ENCODE assay signal across 8 cellular contexts in the genomic region with DNA sequence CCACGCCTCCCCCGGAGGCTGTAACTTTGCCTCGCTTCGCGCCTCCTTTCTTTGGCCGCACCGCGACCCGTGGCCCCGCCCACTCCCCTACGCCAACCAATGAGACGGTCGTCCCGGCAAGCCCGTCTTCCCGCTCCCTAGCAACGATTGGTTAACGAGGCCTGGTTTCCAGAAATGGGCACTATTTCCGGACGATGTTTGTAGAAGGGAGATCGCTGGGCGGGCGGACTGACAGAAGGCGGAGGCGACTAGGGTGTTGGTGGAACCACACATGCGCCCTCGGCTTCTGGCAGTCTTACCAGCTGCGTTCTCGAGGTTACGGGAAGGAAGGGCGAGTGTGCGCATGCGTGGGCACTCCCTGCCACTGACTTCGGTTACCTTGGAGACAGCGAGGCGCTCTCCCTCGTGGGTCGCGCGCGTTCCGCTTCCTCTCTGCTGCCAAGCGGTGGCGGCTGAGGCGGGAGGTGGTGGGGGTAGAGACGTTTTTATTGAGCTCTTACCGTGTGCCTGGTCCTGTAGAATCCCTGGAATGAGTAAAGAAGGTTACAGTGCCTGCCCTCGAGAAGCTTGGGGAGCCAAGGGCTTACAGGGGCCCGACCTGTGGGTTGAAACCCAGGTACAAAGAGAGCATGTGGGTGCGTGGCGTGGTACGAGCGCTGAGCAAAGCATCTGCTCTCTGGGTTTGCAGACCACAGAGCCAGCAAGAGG. TPM values are rescaled to one million over a fixed set of nuclear protein-coding genes. Genes with fewer than 3 reads are reported as not detected.
DNase-seq lines count a peak whose midpoint lies in the region; ATAC-seq, FAIRE-seq and TF ChIP-seq lines count a peak whose summit lies in the region.

No MANE protein-coding gene starts in this region.

- H3K4me3 ChIP-seq in adipocyte (ENCODE audit: low read length) = peak overlapping the region; percentile 91
- H3K4me3 ChIP-seq in cardiac muscle cell = peak overlapping the region; percentile 49
- peak overlapping the region; percentile 45 for H3K4me3 ChIP-seq in parathyroid adenoma (ENCODE audit: low read depth, low read length)
- H3K4me3 ChIP-seq in tibial nerve = peak overlapping the region; percentile 20 to 90 (median 76)

- H3K79me2 ChIP-seq in parathyroid adenoma = peaks cover 35% of the 10 kb centered on the region

- TF ChIP-seq CTCF in cardiac muscle cell (IDR thresholded peaks at IDR 0.05; ENCODE audit: low read depth, low read length) (no peak), parathyroid adenoma (IDR thresholded peaks at IDR 0.05) (peak; percentile 11), tibial nerve (IDR thresholded peaks at IDR 0.05) (peak in 2 of 5 experiments; percentile 12 to 15)

- H2AFZ ChIP-seq in parathyroid adenoma = peak overlapping the region; percentile 91

- H3K36me3 ChIP-seq in adipocyte (ENCODE audit: control insufficient read depth, insufficient read depth, low read length, severe bottlenecking) (no peaks in the 10 kb centered on the region), cardiac muscle cell (no peaks in the 10 kb centered on the region), parathyroid adenoma (ENCODE audit: control insufficient read depth, insufficient read depth, low read length) (no peaks in the 10 kb centered on the region), tibial nerve (no peaks in the 10 kb centered on the region)

- H3K4me1 ChIP-seq in adipocyte (ENCODE audit: control insufficient read depth, insufficient read depth, low read length) = peaks cover 66% of the 10 kb centered on the region
- peaks cover 15% of the 10 kb centered on the region for H3K4me1 ChIP-seq in cardiac muscle cell (ENCODE audit: low read depth)
- H3K4me1 ChIP-seq in parathyroid adenoma = peaks cover 59% of the 10 kb centered on the region
- peaks cover 0 to 72% (median 46%) of the 10 kb centered on the region in 4 donors for H3K4me1 ChIP-seq in tibial nerve

- 1% methylated on average over 50 to 51 of the region's 53 CpGs for WGBS in tibial nerve, 2 donors

- TF ChIP-seq EP300 in tibial nerve (IDR thresholded peaks at IDR 0.05) = peak; percentile 86 to 93

- peak; percentile 82 for ATAC-seq in HG02798 (IDR thresholded peaks at IDR 0.05; ENCODE audit: poor library complexity, unreplicated experiment)

- TF ChIP-seq POLR2A in GM12891 (IDR thresholded peaks at IDR 0.05; ENCODE audit: low read depth, low read length) = peak; percentile 56; the same call in 1 of the 2 replicates
- peak in 1 of 2 donors; percentile 5 for TF ChIP-seq POLR2A in tibial nerve (IDR thresholded peaks at IDR 0.05)

- H3K9me3 ChIP-seq in adipocyte (ENCODE audit: control insufficient read depth, low read length) (no peaks in the 10 kb centered on the region), cardiac muscle cell (ENCODE audit: low read depth) (no peaks in the 10 kb centered on the region), parathyroid adenoma (ENCODE audit: control insufficient read depth, low read length) (no peaks in the 10 kb centered on the region), tibial nerve (no peaks in the 10 kb centered on the region)

- peak; percentile 99 for FAIRE-seq in GM12891 (lab: Jason Lieb, UNC)

- H3K27me3 ChIP-seq in adipocyte (replicated peaks; ENCODE audit: control insufficient read depth, insufficient read depth, low read length) (no peaks in the 10 kb centered on the region), cardiac muscle cell (no peaks in the 10 kb centered on the region), parathyroid adenoma (ENCODE audit: control insufficient read depth, insufficient read depth, low read length) (no peaks in the 10 kb centered on the region), tibial nerve (no peaks in the 10 kb centered on the region)

- peak overlapping the region; percentile 85 for H3K9ac ChIP-seq in adipocyte (ENCODE audit: low read length)
- H3K9ac ChIP-seq in parathyroid adenoma = no peak overlapping the region

- H3K27ac ChIP-seq in cardiac muscle cell (peak overlapping the region; percentile 59), parathyroid adenoma (peak overlapping the region; percentile 92), tibial nerve (peak overlapping the region; percentile 87 to 98 (median 96))

- peak overlapping the region; percentile 72 for H3K4me2 ChIP-seq in parathyroid adenoma (ENCODE audit: low read length)

- peak; percentile 91 for DNase-seq in GM12891 (ENCODE audit: insufficient read length, low spot score)
- DNase-seq in NCI-H1417 treated with DMSO at 0.1 percent for 48 hours (lab: John Stamatoyannopoulos, UW) = peak; percentile 99
- peak; percentile 100 for DNase-seq in SW 1271 (lab: John Stamatoyannopoulos, UW)
- peak; percentile 100 for DNase-seq in adipocyte (ENCODE audit: low read depth)
- peak; percentile 100 for DNase-seq in cardiac muscle cell (ENCODE audit: low read depth in 1 of 2, low spot score in 1 of 2)
- peak; percentile 99 for DNase-seq in tibial nerve (ENCODE audit: low spot score in 2 of 2)

TF ChIP-seq in GM12891, 5 proteins besides CTCF, POLR2A, EP300 and RAD21:
- TF ChIP-seq POU2F2 (IDR thresholded peaks at IDR 0.05; ENCODE audit: low read depth, low read length) (peak; percentile 41; the same call in 1 of the 2 replicates), POLR2AphosphoS5 (IDR thresholded peaks at IDR 0.05; ENCODE audit: low read depth, low read length) (peak; percentile 27), PAX5 (IDR thresholded peaks at IDR 0.05; ENCODE audit: insufficient read depth, low read length, severe bottlenecking) (peak; percentile 70), TAF1 (IDR thresholded peaks at IDR 0.05; ENCODE audit: low read depth, low read length) (peak; percentile 51; the same call in 1 of the 2 replicates), SPI1 (IDR thresholded peaks at IDR 0.05; ENCODE audit: low read depth, low read length) (peak; percentile 85)

RNA-seq across cellular contexts. Expression of a gene that starts 0.4 kb away (rescaled TPM):
- 12.4 TPM for polyA plus RNA-seq in GM12891 (2012; ENCODE audit: low read depth, missing spikeins)
- total RNA-seq in cardiac muscle cell = 2.9 and 3.6 TPM in 2 replicates
- polyA plus RNA-seq in cardiac muscle cell = 1.3 and 3.7 TPM in 2 replicates
- 10 to 100 TPM in 3 of 4 donors, 1 to 10 TPM in 1; 9.6 to 15.6 (median 13.3) TPM for total RNA-seq in tibial nerve

RNA-seq across cellular contexts. Expression of a gene that starts 55.4 kb away (rescaled TPM):
- 0.35 TPM for polyA plus RNA-seq in GM12891 (2012; ENCODE audit: low read depth, missing spikeins)
- 0.45 TPM in 1 of 2 replicates, not detected in the other for total RNA-seq in cardiac muscle cell
- polyA plus RNA-seq in cardiac muscle cell = not detected in 2 replicates
- not detected for total RNA-seq in tibial nerve

Comparison
In these comparisons a context has a peak if more than half of its experiments do, and no peak if none do; other contexts are left out.
1. Peak in every context shown above with its lines: DNase-seq, ATAC-seq, H3K4me3 ChIP-seq and H3K27ac ChIP-seq.